Comparison of ENCODE assay signal across 8 cellular contexts in the genomic region with DNA sequence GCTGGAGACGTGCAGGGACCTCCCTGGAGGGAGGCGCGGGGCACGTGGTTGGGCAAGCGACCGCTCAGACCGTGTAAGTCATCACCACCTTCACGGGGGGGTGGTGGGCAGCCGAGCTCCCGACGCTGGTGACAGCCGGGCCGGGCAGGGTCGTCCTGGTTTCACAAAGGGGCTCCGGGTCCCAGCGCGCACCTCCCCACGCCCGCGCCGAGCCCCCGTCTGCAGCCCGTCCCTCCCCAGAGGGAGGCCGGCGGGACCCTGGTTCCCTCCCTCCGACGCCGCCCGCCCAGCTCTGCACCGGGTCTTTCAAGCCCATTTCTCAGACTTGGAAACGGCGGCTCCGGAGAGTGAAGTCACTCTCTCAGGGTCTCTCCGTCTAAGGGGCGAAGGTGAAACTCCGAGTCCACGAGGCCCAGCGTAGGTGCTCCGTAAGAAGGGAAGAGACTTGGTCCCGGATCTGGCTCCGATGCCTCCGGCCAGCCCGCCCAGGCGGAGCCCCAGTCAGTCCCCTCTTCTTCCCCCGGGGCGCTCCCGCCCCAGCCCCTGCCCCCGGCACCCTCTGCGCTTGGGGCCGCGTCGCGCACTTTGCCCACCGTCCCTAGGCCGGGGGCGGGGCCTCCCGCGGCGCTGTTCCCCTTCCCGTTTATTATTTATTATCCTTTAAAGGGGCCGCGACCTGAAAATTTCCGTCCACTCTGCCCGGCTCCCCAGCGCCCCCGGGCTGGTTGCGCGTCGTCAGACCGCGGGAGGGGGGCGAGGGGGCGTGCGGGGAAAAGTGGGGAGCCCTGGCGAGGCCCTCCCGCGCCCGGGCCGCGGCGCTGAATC. TPM values are rescaled to one million over a fixed set of nuclear protein-coding genes. Genes with fewer than 3 reads are reported as not detected.
DNase-seq lines count a peak whose midpoint lies in the region; ATAC-seq and TF ChIP-seq lines count a peak whose summit lies in the region.

No MANE protein-coding gene starts in this region.

- H3K27ac ChIP-seq in PC-9 (no peak overlapping the region), esophagus muscularis mucosa (replicated peaks in 1 of 4) (peak overlapping the region; percentile 80 to 88 (median 84))

- peak overlapping the region; percentile 79 for H2AFZ ChIP-seq in PC-9

- TF ChIP-seq CTCF in PC-9 (conservative IDR thresholded peaks at IDR 0.05) (no peak), esophagus muscularis mucosa (IDR thresholded peaks at IDR 0.05) (no peak)

- no peaks in the 10 kb centered on the region for H3K79me2 ChIP-seq in PC-9 (ENCODE audit: low read depth)

- H3K27ac Mint-ChIP-seq in stimulated activated naive CD8-positive, alpha-beta T cell treated with anti-CD3 and anti-CD28 coated beads, Interleukin-15, Interleukin-2, amounts not matched to agents 100 ng/mL and 50 ng/mL, for 24 hours: peak overlapping the region; percentile 16

- no peaks in the 10 kb centered on the region for H3K9me3 Mint-ChIP-seq in stimulated activated naive CD8-positive, alpha-beta T cell treated with anti-CD3 and anti-CD28 coated beads, Interleukin-15, Interleukin-2, amounts not matched to agents 100 ng/mL and 50 ng/mL, for 24 hours

- intact Hi-C loops in PC-9 (cut with micrococcal nuclease; ENCODE audit: unreplicated experiment): loop anchor here (10.0 kb wide), 2 partner anchors 260 to 350 kb away; partner anchors contain the start of genes BSG and RNF126
- intact Hi-C loops in esophagus muscularis mucosa (cut with DNase I): no loop called here

- DNase-seq in DMS153 treated with DMSO at 0.1 percent for 48 hours (lab: John Stamatoyannopoulos, UW; ENCODE audit: unreplicated experiment) (peak; percentile 27), HuH-7 (ENCODE audit: low spot score) (peak; percentile 79), PC-9 (peak; percentile 53 to 80), esophagus muscularis mucosa (ENCODE audit: extremely low spot score) (peak; percentile 97)
- peak; percentile 91 to 92 for DNase-seq in activated T-cell treated with anti-CD3 and anti-CD28 coated beads, Interleukin-2, amount 50 U/mL, for 48 hours

- BruUV-seq in PC-9 (replicated peaks; lab: Mats Ljungman, UMichigan): no TSS peak

- H3K4me2 ChIP-seq in PC-9: peak overlapping the region; percentile 76

- H3K4me3 ChIP-seq in PC-9: peak overlapping the region; percentile 77
- peak overlapping the region; percentile 82 to 98 (median 88) for H3K4me3 ChIP-seq in esophagus muscularis mucosa
- H3K4me3 ChIP-seq in mucosa of stomach (ENCODE audit: low read length): peak overlapping the region; percentile 41

- under 1% methylated on average over 33 of the region's 81 CpGs for WGBS in esophagus muscularis mucosa

- H3K4me3 Mint-ChIP-seq in stimulated activated naive CD8-positive, alpha-beta T cell treated with anti-CD3 and anti-CD28 coated beads, Interleukin-15, Interleukin-2, amounts not matched to agents 100 ng/mL and 50 ng/mL, for 24 hours: peak overlapping the region; percentile 78

- H3K4me1 ChIP-seq in PC-9 (replicated peaks; ENCODE audit: insufficient read depth): no peaks in the 10 kb centered on the region; the same call in 1 of the 2 replicates
- peaks cover 25 to 61% (median 45%) of the 10 kb centered on the region in 4 donors for H3K4me1 ChIP-seq in esophagus muscularis mucosa
- H3K4me1 ChIP-seq in mucosa of stomach (ENCODE audit: control insufficient read depth, insufficient read depth, low read length): peaks cover 3% of the 10 kb centered on the region

- H3K9me2 ChIP-seq in PC-9 (ENCODE audit: insufficient read depth): no peaks in the 10 kb centered on the region

- peaks cover 14% of the 10 kb centered on the region; the same call in 1 of the 2 replicates for H3F3A ChIP-seq in PC-9 (ENCODE audit: insufficient read depth, low read depth)

- TF ChIP-seq EP300 in esophagus muscularis mucosa (IDR thresholded peaks at IDR 0.05): no peak

- H4K20me1 ChIP-seq in PC-9 (ENCODE audit: insufficient read depth): no peaks in the 10 kb centered on the region; the same call in 1 of the 2 replicates

- peaks cover 15% of the 10 kb centered on the region for H3K4me1 Mint-ChIP-seq in stimulated activated naive CD8-positive, alpha-beta T cell treated with anti-CD3 and anti-CD28 coated beads, Interleukin-15, Interleukin-2, amounts not matched to agents 100 ng/mL and 50 ng/mL, for 24 hours (ENCODE audit: low read depth)

- no peaks in the 10 kb centered on the region for H3K9me3 ChIP-seq in PC-9 (ENCODE audit: insufficient read depth, low read depth)
- no peaks in the 10 kb centered on the region for H3K9me3 ChIP-seq in esophagus muscularis mucosa
- H3K9me3 ChIP-seq in mucosa of stomach (ENCODE audit: control insufficient read depth, low read length): no peaks in the 10 kb centered on the region

- H3K36me3 ChIP-seq in PC-9 (ENCODE audit: low read depth) (no peaks in the 10 kb centered on the region), esophagus muscularis mucosa (peaks cover 0 to 13% (median 5%) of the 10 kb centered on the region in 4 donors), mucosa of stomach (ENCODE audit: control insufficient read depth, insufficient read depth, low read length) (no peaks in the 10 kb centered on the region)

- POLR2A ChIA-PET in PC-9 (lab: Charles Lee; ENCODE audit: unreplicated experiment): no interaction called here

- H3K27me3 ChIP-seq in PC-9 (ENCODE audit: insufficient read depth, low read depth): no peaks in the 10 kb centered on the region; the same call in 1 of the 2 replicates
- peaks cover 0 to 13% (median 12%) of the 10 kb centered on the region in 4 donors for H3K27me3 ChIP-seq in esophagus muscularis mucosa
- H3K27me3 ChIP-seq in mucosa of stomach (ENCODE audit: control insufficient read depth, insufficient read depth, low read length): peaks cover 15% of the 10 kb centered on the region

- no peaks in the 10 kb centered on the region for H3K27me3 Mint-ChIP-seq in stimulated activated naive CD8-positive, alpha-beta T cell treated with anti-CD3 and anti-CD28 coated beads, Interleukin-15, Interleukin-2, amounts not matched to agents 100 ng/mL and 50 ng/mL, for 24 hours

- H3K9ac ChIP-seq in mucosa of stomach (ENCODE audit: low read length): peak overlapping the region; percentile 80

- CTCF ChIA-PET in PC-9 (lab: Charles Lee): no interaction called here

- peak; percentile 39 for ATAC-seq in GM21529 (IDR thresholded peaks at IDR 0.05; ENCODE audit: unreplicated experiment)

- no peaks in the 10 kb centered on the region for H3K36me3 Mint-ChIP-seq in stimulated activated naive CD8-positive, alpha-beta T cell treated with anti-CD3 and anti-CD28 coated beads, Interleukin-15, Interleukin-2, amounts not matched to agents 100 ng/mL and 50 ng/mL, for 24 hours (ENCODE audit: low read depth)

- TF ChIP-seq POLR2A in esophagus muscularis mucosa (IDR thresholded peaks at IDR 0.05; ENCODE audit: low read depth): no peak

RNA-seq across cellular contexts. Expression of gene ARID3A, which starts 0.5 kb away (rescaled TPM):
- total RNA-seq in PC-9 (2021) (9.2 and 10.7 TPM in 2 replicates), esophagus muscularis mucosa (1 to 10 TPM; 2.9 to 8.4 (median 5.0) TPM)

RNA-seq across cellular contexts. Expression of gene KISS1R, which starts 8.2 kb away (rescaled TPM):
- not detected in 2 replicates for total RNA-seq in PC-9 (2021)
- total RNA-seq in esophagus muscularis mucosa: not detected

RNA-seq across cellular contexts. Expression of gene R3HDM4, which starts 12.3 kb away (rescaled TPM):
- 55.8 and 57.5 TPM in 2 replicates for total RNA-seq in PC-9 (2021)
- 10 to 100 TPM; 32.0 to 52.5 (median 40.0) TPM for total RNA-seq in esophagus muscularis mucosa

RNA-seq across cellular contexts. Expression of gene RNU6-9, which starts 32.0 kb away (rescaled TPM):
- total RNA-seq in PC-9 (2021) (not detected in 2 replicates), esophagus muscularis mucosa (not detected)

RNA-seq across cellular contexts. Expression of gene MED16, which starts 32.3 kb away (rescaled TPM):
- 54.7 and 63.8 TPM in 2 replicates for total RNA-seq in PC-9 (2021)
- 10 to 100 TPM; 26.3 to 50.9 (median 37.2) TPM for total RNA-seq in esophagus muscularis mucosa

Comparison
In these comparisons a context has a peak if more than half of its experiments do, and no peak if none do; other contexts are left out.
1. DNase-seq: peak in every context shown above with its lines; median percentile 97 in esophagus muscularis mucosa; 92 in activated T-cell treated with anti-CD3 and anti-CD28 coated beads, Interleukin-2, amount 50 U/mL, for 48 hours; 79 in HuH-7; 66 in PC-9; 27 in DMS153 treated with DMSO at 0.1 percent for 48 hours.